Comparison of ENCODE assay signal across 1 cellular context in the genomic region with DNA sequence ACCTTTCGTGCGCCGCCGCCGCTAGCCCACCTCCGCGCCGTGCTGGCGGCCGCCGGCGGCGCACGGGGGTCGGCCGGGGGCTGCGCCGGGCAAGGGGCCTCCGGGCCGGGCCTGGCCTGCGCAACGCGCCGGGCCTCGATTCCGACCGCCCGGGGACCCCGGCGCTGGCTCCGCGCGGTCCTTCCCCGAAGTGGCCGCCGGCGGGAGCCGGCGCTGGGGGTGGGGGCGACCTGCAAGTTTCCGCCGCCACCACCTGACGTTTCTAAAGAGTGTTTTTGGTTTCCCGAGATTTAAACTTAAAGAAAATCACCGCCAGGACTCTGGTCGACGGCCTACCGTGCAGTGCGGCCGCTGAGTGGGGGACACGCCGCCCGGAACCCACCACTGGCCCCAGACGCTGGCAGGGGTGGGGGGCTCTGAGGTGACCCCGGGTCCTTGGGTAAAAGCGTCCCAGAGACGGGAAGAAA.
TF ChIP-seq lines count a peak whose summit lies in the region.

No MANE protein-coding gene starts in this region.

TF ChIP-seq in endothelial cell of umbilical vein, 7 proteins besides CTCF, POLR2A, EP300 and RAD21:
- TF ChIP-seq, protein P1, sequence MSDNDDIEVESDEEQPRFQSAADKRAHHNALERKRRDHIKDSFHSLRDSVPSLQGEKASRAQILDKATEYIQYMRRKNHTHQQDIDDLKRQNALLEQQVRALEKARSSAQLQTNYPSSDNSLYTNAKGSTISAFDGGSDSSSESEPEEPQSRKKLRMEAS (IDR thresholded peaks at IDR 0.05; ENCODE audit: insufficient read depth, insufficient read length), result no peak
- peak; percentile 84 for TF ChIP-seq EZH2 (IDR thresholded peaks at IDR 0.05; ENCODE audit: borderline replicate concordance, low read depth, low read length, severe bottlenecking)
